Comparison of ENCODE assay signal across 1 cellular context in the genomic region with DNA sequence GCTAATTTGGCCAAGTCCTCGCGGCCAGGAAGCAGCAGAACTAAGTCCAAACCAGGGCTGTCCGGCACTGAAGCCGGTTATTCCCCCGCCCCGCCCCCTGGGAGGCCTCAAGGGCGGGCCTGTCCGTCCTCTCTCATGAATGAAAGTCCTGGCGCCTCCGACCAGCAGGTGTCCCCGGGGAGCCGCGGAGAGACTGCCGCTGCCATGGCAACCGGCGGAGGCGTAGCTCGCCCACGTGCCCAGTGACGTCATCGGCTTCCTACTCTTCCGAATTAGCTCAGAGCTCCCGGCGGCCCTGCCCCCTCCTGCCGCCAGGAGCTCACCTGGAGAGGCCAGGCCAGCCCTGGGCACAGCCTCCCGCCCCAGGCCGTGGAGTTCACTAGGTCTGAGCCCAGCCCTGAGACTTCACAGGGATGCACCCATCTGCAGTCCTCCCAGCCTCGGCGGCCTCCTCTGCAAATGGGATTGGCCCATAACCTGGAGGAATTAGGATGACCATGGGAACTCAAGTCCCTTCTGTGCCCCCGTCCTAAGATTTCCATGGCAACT.
TF ChIP-seq lines count a peak whose summit lies in the region.

No MANE protein-coding gene starts in this region.

TF ChIP-seq in GM12878, 131 proteins besides CTCF, POLR2A, EP300 and RAD21 (continued from another document and continues in another):
- TF ChIP-seq, protein P1, sequence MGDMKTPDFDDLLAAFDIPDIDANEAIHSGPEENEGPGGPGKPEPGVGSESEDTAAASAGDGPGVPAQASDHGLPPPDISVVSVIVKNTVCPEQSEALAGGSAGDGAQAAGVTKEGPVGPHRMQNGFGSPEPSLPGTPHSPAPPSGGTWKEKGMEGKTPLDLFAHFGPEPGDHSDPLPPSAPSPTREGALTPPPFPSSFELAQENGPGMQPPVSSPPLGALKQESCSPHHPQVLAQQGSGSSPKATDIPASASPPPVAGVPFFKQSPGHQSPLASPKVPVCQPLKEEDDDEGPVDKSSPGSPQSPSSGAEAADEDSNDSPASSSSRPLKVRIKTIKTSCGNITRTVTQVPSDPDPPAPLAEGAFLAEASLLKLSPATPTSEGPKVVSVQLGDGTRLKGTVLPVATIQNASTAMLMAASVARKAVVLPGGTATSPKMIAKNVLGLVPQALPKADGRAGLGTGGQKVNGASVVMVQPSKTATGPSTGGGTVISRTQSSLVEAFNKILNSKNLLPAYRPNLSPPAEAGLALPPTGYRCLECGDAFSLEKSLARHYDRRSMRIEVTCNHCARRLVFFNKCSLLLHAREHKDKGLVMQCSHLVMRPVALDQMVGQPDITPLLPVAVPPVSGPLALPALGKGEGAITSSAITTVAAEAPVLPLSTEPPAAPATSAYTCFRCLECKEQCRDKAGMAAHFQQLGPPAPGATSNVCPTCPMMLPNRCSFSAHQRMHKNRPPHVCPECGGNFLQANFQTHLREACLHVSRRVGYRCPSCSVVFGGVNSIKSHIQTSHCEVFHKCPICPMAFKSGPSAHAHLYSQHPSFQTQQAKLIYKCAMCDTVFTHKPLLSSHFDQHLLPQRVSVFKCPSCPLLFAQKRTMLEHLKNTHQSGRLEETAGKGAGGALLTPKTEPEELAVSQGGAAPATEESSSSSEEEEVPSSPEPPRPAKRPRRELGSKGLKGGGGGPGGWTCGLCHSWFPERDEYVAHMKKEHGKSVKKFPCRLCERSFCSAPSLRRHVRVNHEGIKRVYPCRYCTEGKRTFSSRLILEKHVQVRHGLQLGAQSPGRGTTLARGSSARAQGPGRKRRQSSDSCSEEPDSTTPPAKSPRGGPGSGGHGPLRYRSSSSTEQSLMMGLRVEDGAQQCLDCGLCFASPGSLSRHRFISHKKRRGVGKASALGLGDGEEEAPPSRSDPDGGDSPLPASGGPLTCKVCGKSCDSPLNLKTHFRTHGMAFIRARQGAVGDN (IDR thresholded peaks at IDR 0.05), result no peak
- no peak for TF ChIP-seq CBX5 (IDR thresholded peaks at IDR 0.05; ENCODE audit: low read depth)
- TF ChIP-seq IRF4 (IDR thresholded peaks at IDR 0.05; ENCODE audit: low read depth, low read length), result no peak
- TF ChIP-seq CUX1 (IDR thresholded peaks at IDR 0.05; ENCODE audit: insufficient replicate concordance, low read depth, low read length), result no peak
- TF ChIP-seq CHD2 (IDR thresholded peaks at IDR 0.05; ENCODE audit: borderline replicate concordance, low read depth, low read length), result peak; percentile 84
- TF ChIP-seq ZZZ3 (IDR thresholded peaks at IDR 0.05; ENCODE audit: control insufficient read depth, insufficient read length, low read depth), result no peak
- TF ChIP-seq, protein P2, sequence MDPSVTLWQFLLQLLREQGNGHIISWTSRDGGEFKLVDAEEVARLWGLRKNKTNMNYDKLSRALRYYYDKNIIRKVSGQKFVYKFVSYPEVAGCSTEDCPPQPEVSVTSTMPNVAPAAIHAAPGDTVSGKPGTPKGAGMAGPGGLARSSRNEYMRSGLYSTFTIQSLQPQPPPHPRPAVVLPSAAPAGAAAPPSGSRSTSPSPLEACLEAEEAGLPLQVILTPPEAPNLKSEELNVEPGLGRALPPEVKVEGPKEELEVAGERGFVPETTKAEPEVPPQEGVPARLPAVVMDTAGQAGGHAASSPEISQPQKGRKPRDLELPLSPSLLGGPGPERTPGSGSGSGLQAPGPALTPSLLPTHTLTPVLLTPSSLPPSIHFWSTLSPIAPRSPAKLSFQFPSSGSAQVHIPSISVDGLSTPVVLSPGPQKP (IDR thresholded peaks at IDR 0.05; ENCODE audit: low read depth, low read length), result peak; percentile 38; the same call in 1 of the 2 replicates
- TF ChIP-seq PRDM15 (CRISPR knock-in tag; IDR thresholded peaks at IDR 0.05), result 0 out of 2 replicates have a peak, but pooled peaks have one; percentile 71
- TF ChIP-seq STAT1 (conservative IDR thresholded peaks at IDR 0.05), result 0 out of 2 replicates have a peak, but pooled peaks have one; percentile 49
- TF ChIP-seq MEF2A (IDR thresholded peaks at IDR 0.05; ENCODE audit: insufficient read depth, low read depth, low read length), result no peak
- no peak for TF ChIP-seq STAT3 (IDR thresholded peaks at IDR 0.05; ENCODE audit: low read depth, low read length)
- TF ChIP-seq ZNF24 (IDR thresholded peaks at IDR 0.05), result no peak
- TF ChIP-seq SUPT20H (IDR thresholded peaks at IDR 0.05; ENCODE audit: borderline replicate concordance, control insufficient read depth, low read depth, low read length), result no peak
- 0 out of 2 replicates have a peak, but pooled peaks have one; percentile 38 for TF ChIP-seq NKRF (conservative IDR thresholded peaks at IDR 0.05)
- TF ChIP-seq RUNX3 (IDR thresholded peaks at IDR 0.05; ENCODE audit: low read length), result no peak
- TF ChIP-seq, protein P3, sequence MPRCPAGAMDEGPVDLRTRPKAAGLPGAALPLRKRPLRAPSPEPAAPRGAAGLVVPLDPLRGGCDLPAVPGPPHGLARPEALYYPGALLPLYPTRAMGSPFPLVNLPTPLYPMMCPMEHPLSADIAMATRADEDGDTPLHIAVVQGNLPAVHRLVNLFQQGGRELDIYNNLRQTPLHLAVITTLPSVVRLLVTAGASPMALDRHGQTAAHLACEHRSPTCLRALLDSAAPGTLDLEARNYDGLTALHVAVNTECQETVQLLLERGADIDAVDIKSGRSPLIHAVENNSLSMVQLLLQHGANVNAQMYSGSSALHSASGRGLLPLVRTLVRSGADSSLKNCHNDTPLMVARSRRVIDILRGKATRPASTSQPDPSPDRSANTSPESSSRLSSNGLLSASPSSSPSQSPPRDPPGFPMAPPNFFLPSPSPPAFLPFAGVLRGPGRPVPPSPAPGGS (IDR thresholded peaks at IDR 0.05; ENCODE audit: borderline replicate concordance, insufficient read depth, low read depth, low read length, poor library complexity, severe bottlenecking), result no peak
- TF ChIP-seq, protein P4, sequence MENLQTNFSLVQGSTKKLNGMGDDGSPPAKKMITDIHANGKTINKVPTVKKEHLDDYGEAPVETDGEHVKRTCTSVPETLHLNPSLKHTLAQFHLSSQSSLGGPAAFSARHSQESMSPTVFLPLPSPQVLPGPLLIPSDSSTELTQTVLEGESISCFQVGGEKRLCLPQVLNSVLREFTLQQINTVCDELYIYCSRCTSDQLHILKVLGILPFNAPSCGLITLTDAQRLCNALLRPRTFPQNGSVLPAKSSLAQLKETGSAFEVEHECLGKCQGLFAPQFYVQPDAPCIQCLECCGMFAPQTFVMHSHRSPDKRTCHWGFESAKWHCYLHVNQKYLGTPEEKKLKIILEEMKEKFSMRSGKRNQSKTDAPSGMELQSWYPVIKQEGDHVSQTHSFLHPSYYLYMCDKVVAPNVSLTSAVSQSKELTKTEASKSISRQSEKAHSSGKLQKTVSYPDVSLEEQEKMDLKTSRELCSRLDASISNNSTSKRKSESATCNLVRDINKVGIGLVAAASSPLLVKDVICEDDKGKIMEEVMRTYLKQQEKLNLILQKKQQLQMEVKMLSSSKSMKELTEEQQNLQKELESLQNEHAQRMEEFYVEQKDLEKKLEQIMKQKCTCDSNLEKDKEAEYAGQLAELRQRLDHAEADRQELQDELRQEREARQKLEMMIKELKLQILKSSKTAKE (IDR thresholded peaks at IDR 0.05; ENCODE audit: low read depth, poor library complexity, severe bottlenecking), result no peak
- no peak for TF ChIP-seq KDM1A (IDR thresholded peaks at IDR 0.05; ENCODE audit: borderline replicate concordance)
- TF ChIP-seq ZNF217 (IDR thresholded peaks at IDR 0.05), result no peak
- TF ChIP-seq ZBTB4 (CRISPR knock-in tag; IDR thresholded peaks at IDR 0.05), result peak; percentile 58; the same call in 1 of the 2 replicates
- no peak for TF ChIP-seq CBFB (IDR thresholded peaks at IDR 0.05; ENCODE audit: low read depth)
- TF ChIP-seq CEBPB (IDR thresholded peaks at IDR 0.05; ENCODE audit: borderline replicate concordance in 1 of 2, low read depth in 2 of 2, low read length in 2 of 2), result no peak
- no peak for TF ChIP-seq CHD4 (IDR thresholded peaks at IDR 0.05)
- TF ChIP-seq FOS (IDR thresholded peaks at IDR 0.05; ENCODE audit: borderline replicate concordance, extremely low read depth, insufficient read length), result no peak
- no peak for TF ChIP-seq NFIC (IDR thresholded peaks at IDR 0.05; ENCODE audit: low read depth, low read length)
- peak; percentile 58; the same call in 1 of the 2 replicates for TF ChIP-seq TARDBP (IDR thresholded peaks at IDR 0.05; ENCODE audit: borderline replicate concordance)
- TF ChIP-seq SPI1 (IDR thresholded peaks at IDR 0.05; ENCODE audit: borderline replicate concordance, insufficient read depth, low read depth, low read length), result no peak
